ENCODE assay signal across 1 cellular context in genomic region chr5:94072116-94072515, GRCh38.
TF ChIP-seq lines count a peak whose summit lies in the region.

No MANE protein-coding gene starts in this region.

TF ChIP-seq in IMR-90, 13 proteins besides CTCF, POLR2A, EP300 and RAD21:
- TF ChIP-seq CHD1 (IDR thresholded peaks at IDR 0.05; ENCODE audit: low read depth, low read length): no peak
- TF ChIP-seq CEBPB (IDR thresholded peaks at IDR 0.05; ENCODE audit: low read depth, low read length): peak; percentile 44; the same call in 1 of the 2 replicates
- TF ChIP-seq NFE2L2 (IDR thresholded peaks at IDR 0.05; ENCODE audit: low read depth, low read length): no peak
